In the genomic region with DNA sequence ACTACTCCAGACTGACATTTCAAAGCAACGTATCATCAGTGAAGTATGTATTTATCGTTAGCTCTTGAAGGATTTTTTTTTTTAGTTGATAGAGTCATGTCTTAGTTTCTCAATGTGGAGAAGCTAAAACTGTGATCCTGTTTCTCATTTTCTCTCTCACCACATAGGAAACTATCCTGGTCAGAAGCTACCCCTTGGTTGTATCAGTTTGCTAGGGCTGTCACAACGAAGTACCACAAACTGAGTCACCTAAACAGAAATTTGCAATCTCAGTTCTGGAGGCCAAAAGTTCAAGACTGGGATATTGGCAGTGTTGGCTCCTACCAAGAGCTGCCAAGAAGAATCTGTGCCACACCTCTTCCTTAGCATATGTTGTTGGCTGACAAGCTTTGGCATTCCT, we compare ENCODE assay signal across 33 cellular contexts.
"Had no signal": no experiment of that assay in that cellular context is flagged by ENCODE, and none has a peak within 500 bp of the region (broad histone marks: within the 10 kb centered on the region; RNA-seq: fewer than 3 reads in every experiment).

No MANE protein-coding gene starts in this region.

- H3K4me2 ChIP-seq: SK-N-SH had no signal

- H3K27ac ChIP-seq: Peyer's patch, SJSA1 had no signal

- DNase-seq: Kasumi-1; NCI-H1048; NCI-H1092 treated with DMSO at 0.1 percent for 48 hours; NCI-H1105 treated with DMSO at 0.1 percent for 48 hours; NCI-H1417; NCI-H1436; NCI-H146; NCI-H1694; NCI-H187; NCI-H1930; NCI-H2029 treated with DMSO at 0.1 percent for 48 hours; NCI-H2081 treated with DMSO at 0.1 percent for 48 hours; NCI-H2107; NCI-H2171; NCI-H226; NCI-H446 treated with DMSO at 0.1 percent for 48 hours; NCI-H510A; NCI-H524; NCI-H526; NCI-H69; NCI-H748 treated with DMSO at 0.1 percent for 48 hours; NCI-H82; NK-92 treated with Interleukin-12 subunit alpha and Interleukin-12 subunit beta, amount 100 ng/mL, for 24 hours; OCI-M1; PC-3; Peyer's patch; Right ventricle myocardium superior; RPMI8226; SHP77 treated with DMSO at 0.1 percent for 48 hours; SK-N-SH; SW 1271; T-helper 1 cell had no signal

- H3K27me3 ChIP-seq: Peyer's patch, SJSA1 had no signal

- H3K9me3 ChIP-seq: Peyer's patch, SJSA1, SK-N-SH had no signal

- H3K36me3 ChIP-seq: Peyer's patch, SJSA1 had no signal

- H3K9ac ChIP-seq: SK-N-SH had no signal

- H3K4me1 ChIP-seq: Peyer's patch, SJSA1 had no signal

- ATAC-seq: PC-3 had no signal

- H3K9me2 ChIP-seq: SK-N-SH had no signal

- H3K4me3 ChIP-seq: Peyer's patch, SJSA1 had no signal
